19 cellular contexts compared by ENCODE assay signal in the genomic region with DNA sequence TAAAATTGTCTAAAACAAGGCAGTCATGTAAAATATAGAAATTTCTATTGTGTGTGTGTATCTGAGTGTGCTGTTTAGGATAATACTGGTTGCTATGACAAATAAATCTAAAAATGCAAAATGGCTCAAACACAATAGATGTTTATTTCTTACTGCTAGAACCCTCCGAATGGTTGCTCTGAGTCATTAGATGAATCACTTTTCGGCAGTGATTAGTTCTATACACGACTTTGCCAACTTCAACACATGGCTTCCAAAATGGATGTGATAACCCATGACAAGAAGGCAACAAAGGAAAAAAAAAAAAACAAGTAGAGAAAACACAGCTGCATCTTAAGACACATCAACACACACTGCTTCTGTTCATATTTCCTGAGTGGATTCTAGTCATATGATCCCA.
"Had no signal": no experiment of that assay in that cellular context is flagged by ENCODE, and none has a peak within 500 bp of the region (broad histone marks: within the 10 kb centered on the region; RNA-seq: fewer than 3 reads in every experiment).

No MANE protein-coding gene starts in this region.

- H3K4me3 ChIP-seq: esophagus muscularis mucosa, lower lobe of right lung, sigmoid colon, thoracic aorta, upper lobe of left lung had no signal

- H3K27me3 ChIP-seq: esophagus muscularis mucosa, neutrophil, sigmoid colon, upper lobe of left lung had no signal

- DNase-seq: activated CD4-positive, alpha-beta T cell treated with anti-CD3 and anti-CD28 coated beads, Interleukin-2, amount 50 U/mL, for 1 hour; activated CD8-positive, alpha-beta memory T cell treated with anti-CD3 and anti-CD28 coated beads for 24 hours; activated gamma-delta T cell treated with Interleukin-2 at 50 U/mL for 16 hours; amniotic stem cell; effector CD8-positive, alpha-beta T cell; foreskin fibroblast; islet precursor cell; left colon; lower lobe of right lung; sigmoid colon; SK-N-SH; stimulated activated CD4-positive, alpha-beta T cell treated with anti-CD3 and anti-CD28 coated beads, Interleukin-4, amount 100 ng/mL, for 24 hours; T-cell; upper lobe of left lung had no signal

- H3K4me1 ChIP-seq: esophagus muscularis mucosa, lower lobe of right lung, sigmoid colon, upper lobe of left lung had no signal

- H3K9me3 ChIP-seq: esophagus muscularis mucosa, lower lobe of right lung, neutrophil, SK-N-SH, thoracic aorta had no signal

- H3K36me3 ChIP-seq: esophagus muscularis mucosa, lower lobe of right lung, neutrophil, sigmoid colon, thoracic aorta, upper lobe of left lung had no signal

- H3K27ac ChIP-seq: esophagus muscularis mucosa, lower lobe of right lung, neutrophil, sigmoid colon, thoracic aorta, upper lobe of left lung had no signal

- ATAC-seq: left colon; lower lobe of right lung; natural killer cell treated with Interleukin-12 subunit alpha and Interleukin-12 subunit beta and Interleukin-15 and Interleukin-18, amount 100 ng/mL, for 72 hours; stimulated activated memory B cell treated with anti-CD40 and anti-IgM and Interleukin-4, amounts not matched to agents 10 μg/mL and 1 μg/mL and 100 μg/mL, for 72 hours; T-cell had no signal
